10 cellular contexts compared by ENCODE assay signal in genomic region chr9:129696803-129697110, GRCh38. TPM values are rescaled to one million over a fixed set of nuclear protein-coding genes. Genes with fewer than 3 reads are reported as not detected.
DNase-seq lines count a peak whose midpoint lies in the region; TF ChIP-seq lines count a peak whose summit lies in the region.
"Had no signal": no experiment of that assay in that cellular context is flagged by ENCODE, and none has a peak within 500 bp of the region (broad histone marks: within the 10 kb centered on the region; RNA-seq: fewer than 3 reads in every experiment).

No MANE protein-coding gene starts in this region.

- no peak for DNase-seq in activated naive CD4-positive, alpha-beta T cell treated with anti-CD3 and anti-CD28 coated beads for 36 hours
- no peak for DNase-seq in activated naive CD4-positive, alpha-beta T cell treated with anti-CD3 and anti-CD28 coated beads, Interleukin-2, amount 50 U/mL, for 16 hours
- DNase-seq in brain microvascular endothelial cell (no peak), mesenchymal stem cell (no peak), tibial nerve (ENCODE audit: low spot score in 2 of 2) (no peak), substantia nigra (lab: John Stamatoyannopoulos, UW) (no peak), HK-2 (ENCODE audit: unreplicated experiment) (no peak), LoVo (ENCODE audit: low spot score) (no peak)
- DNase-seq: CD4-positive, alpha-beta memory T cell; NCI-H1092 had no signal

- no peaks in the 10 kb centered on the region for H3K36me3 Mint-ChIP-seq in activated naive CD4-positive, alpha-beta T cell treated with anti-CD3 and anti-CD28 coated beads for 36 hours (ENCODE audit: low read depth)
- H3K36me3 Mint-ChIP-seq: CD4-positive, alpha-beta memory T cell had no signal

- CTCF ChIA-PET in activated naive CD4-positive, alpha-beta T cell treated with anti-CD3 and anti-CD28 coated beads for 36 hours (lab: Charles Lee), result no interaction called here

- H2BK120ac ChIP-seq in mesenchymal stem cell (ENCODE audit: low read depth, low read length), result peak overlapping the region; percentile 71

- peak overlapping the region in 1 of 2 experiments; percentile 90 for H3K14ac ChIP-seq in mesenchymal stem cell (ENCODE audit: low read length in 2 of 2)

- peak overlapping the region; percentile 73 for H3K27ac ChIP-seq in brain microvascular endothelial cell
- H3K27ac ChIP-seq in mesenchymal stem cell (ENCODE audit: low read length, poor library complexity, severe bottlenecking), result no peak overlapping the region
- peak overlapping the region; percentile 59 to 84 (median 74) for H3K27ac ChIP-seq in tibial nerve
- H3K27ac ChIP-seq in substantia nigra (ENCODE audit: low read depth, low read length, poor library complexity, severe bottlenecking), result no peak overlapping the region

- peaks cover 5% of the 10 kb centered on the region for H3K4me1 Mint-ChIP-seq in activated naive CD4-positive, alpha-beta T cell treated with anti-CD3 and anti-CD28 coated beads for 36 hours (ENCODE audit: low read depth)

- H3K27me3 ChIP-seq in brain microvascular endothelial cell (replicated peaks) (peaks cover 2% of the 10 kb centered on the region), mesenchymal stem cell (ENCODE audit: control insufficient read depth in 1 of 2, insufficient read depth in 1 of 2, low read length in 2 of 2) (peaks cover 0 to 65% of the 10 kb centered on the region in 2 experiments), tibial nerve (peaks cover 0 to 38% of the 10 kb centered on the region in 2 donors)

- WGBS in mesenchymal stem cell, result 44% methylated on average over 17 of the region's 17 CpGs
- 23 to 30% methylated on average over 17 of the region's 17 CpGs for WGBS in tibial nerve, 2 donors

- peak overlapping the region; percentile 70 to 81 for H3K4ac ChIP-seq in mesenchymal stem cell (ENCODE audit: low read depth in 1 of 2, low read length in 2 of 2)

- peak overlapping the region; percentile 69 for H3K4me3 Mint-ChIP-seq in activated naive CD4-positive, alpha-beta T cell treated with anti-CD3 and anti-CD28 coated beads for 36 hours

- H3K4me3 ChIP-seq in brain microvascular endothelial cell (ENCODE audit: low read depth, low read length), result peak overlapping the region; percentile 45
- peak overlapping the region in 1 of 2 experiments; percentile 69 for H3K4me3 ChIP-seq in mesenchymal stem cell (ENCODE audit: insufficient read depth in 1 of 2, low read depth in 1 of 2, low read length in 2 of 2)
- H3K4me3 ChIP-seq in tibial nerve, result peak overlapping the region in 2 of 4 donors; percentile 33 to 57

- no peak for TF ChIP-seq CTCF in brain microvascular endothelial cell (IDR thresholded peaks at IDR 0.05; ENCODE audit: low read depth, low read length, missing control alignments)
- no peak for TF ChIP-seq CTCF in tibial nerve (IDR thresholded peaks at IDR 0.05)

- peak overlapping the region; percentile 88 to 92 for H2BK12ac ChIP-seq in mesenchymal stem cell (ENCODE audit: low read length in 2 of 2)

- TF ChIP-seq POLR2A in tibial nerve (IDR thresholded peaks at IDR 0.05), result no peak

- in situ Hi-C loops in brain microvascular endothelial cell (cut with HindIII; ENCODE audit: low pct_ligation_motif_present, low sequenced_read_pairs), result no loop called here

- no peaks in the 10 kb centered on the region for H3K9me3 ChIP-seq in mesenchymal stem cell (ENCODE audit: control insufficient read depth, low read length)
- no peaks in the 10 kb centered on the region for H3K9me3 ChIP-seq in tibial nerve

- peak overlapping the region; percentile 69 to 73 for H3K18ac ChIP-seq in mesenchymal stem cell (ENCODE audit: low read depth in 1 of 2, low read length in 2 of 2)

- H3K27ac Mint-ChIP-seq in activated naive CD4-positive, alpha-beta T cell treated with anti-CD3 and anti-CD28 coated beads for 36 hours, result peak overlapping the region; percentile 65
- H3K27ac Mint-ChIP-seq: CD4-positive, alpha-beta memory T cell had no signal

- H2BK15ac ChIP-seq in mesenchymal stem cell (ENCODE audit: low read depth, poor library complexity, severe bottlenecking), result peak overlapping the region; percentile 92

- H3K4me1 ChIP-seq in mesenchymal stem cell (ENCODE audit: control insufficient read depth, insufficient read depth, low read depth, low read length) (peaks cover 13% of the 10 kb centered on the region), tibial nerve (peaks cover 0 to 23% (median 0%) of the 10 kb centered on the region in 4 donors)

- H3K4me2 ChIP-seq in mesenchymal stem cell (ENCODE audit: low read length, poor library complexity, severe bottlenecking), result peak overlapping the region; percentile 79

- intact Hi-C loops in activated naive CD4-positive, alpha-beta T cell treated with anti-CD3 and anti-CD28 coated beads for 36 hours (cut with micrococcal nuclease), result no loop called here

- H2BK5ac ChIP-seq in mesenchymal stem cell (ENCODE audit: low read depth, low read length, poor library complexity, severe bottlenecking), result no peak overlapping the region

- H4K91ac ChIP-seq in mesenchymal stem cell (ENCODE audit: low read length), result peak overlapping the region; percentile 93

- no peak overlapping the region for H3K23ac ChIP-seq in mesenchymal stem cell (ENCODE audit: low read length in 2 of 2)

- H3K9ac ChIP-seq in mesenchymal stem cell (ENCODE audit: low read length), result peak overlapping the region; percentile 97

- peaks cover 2% of the 10 kb centered on the region for H3K9me3 Mint-ChIP-seq in activated naive CD4-positive, alpha-beta T cell treated with anti-CD3 and anti-CD28 coated beads for 36 hours
- H3K9me3 Mint-ChIP-seq: CD4-positive, alpha-beta memory T cell had no signal

- no peaks in the 10 kb centered on the region for H3K36me3 ChIP-seq in brain microvascular endothelial cell (replicated peaks)
- peaks cover 0 to 12% of the 10 kb centered on the region in 2 experiments for H3K36me3 ChIP-seq in mesenchymal stem cell (ENCODE audit: control insufficient read depth in 1 of 2, insufficient read depth in 2 of 2, low read depth in 1 of 2, low read length in 2 of 2)
- no peaks in the 10 kb centered on the region for H3K36me3 ChIP-seq in tibial nerve

- H4K8ac ChIP-seq in mesenchymal stem cell (ENCODE audit: low read length), result peak overlapping the region; percentile 98

- no peaks in the 10 kb centered on the region for H3K79me1 ChIP-seq in mesenchymal stem cell (replicated peaks; ENCODE audit: low read length, poor library complexity, severe bottlenecking)

- no peak overlapping the region for H2AK5ac ChIP-seq in mesenchymal stem cell (ENCODE audit: low read length, severe bottlenecking)

- TF ChIP-seq EP300 in tibial nerve (IDR thresholded peaks at IDR 0.05), result no peak

- H2AFZ ChIP-seq in mesenchymal stem cell (ENCODE audit: low read depth, low read length), result peak overlapping the region; percentile 32

- H3K27me3 Mint-ChIP-seq in activated naive CD4-positive, alpha-beta T cell treated with anti-CD3 and anti-CD28 coated beads for 36 hours (ENCODE audit: low read depth), result peaks cover 25% of the 10 kb centered on the region

RNA-seq across cellular contexts. Expression of gene PRRX2, which starts 31.3 kb away (rescaled TPM):
- total RNA-seq in activated naive CD4-positive, alpha-beta T cell treated with anti-CD3 and anti-CD28 coated beads for 36 hours, result under 1 TPM; 0.69 to 0.83 TPM
- polyA plus RNA-seq in mesenchymal stem cell (2013, experiment 1 of 2), result 19.5 TPM
- polyA plus RNA-seq in mesenchymal stem cell (2013, experiment 2 of 2), result 20.1 TPM
- 10 to 100 TPM in 3 of 4 donors, 1 to 10 TPM in 1; 9.6 to 32.1 (median 14.9) TPM for total RNA-seq in tibial nerve
- total RNA-seq: CD4-positive, alpha-beta memory T cell had no signal
- polyA plus RNA-seq: CD4-positive, alpha-beta memory T cell had no signal

RNA-seq across cellular contexts. Expression of gene ASB6, which starts 54.8 kb away (rescaled TPM):
- 10 to 100 TPM; 13.0 to 13.8 TPM for total RNA-seq in activated naive CD4-positive, alpha-beta T cell treated with anti-CD3 and anti-CD28 coated beads for 36 hours
- 11.6 TPM for polyA plus RNA-seq in mesenchymal stem cell (2013, experiment 1 of 2)
- 11.6 TPM for polyA plus RNA-seq in mesenchymal stem cell (2013, experiment 2 of 2)
- total RNA-seq in tibial nerve, result 10 to 100 TPM; 14.9 to 25.5 (median 22.4) TPM

RNA-seq across cellular contexts. Expression of gene PTGES, which starts 56.1 kb away (rescaled TPM):
- under 1 TPM; 0.31 to 0.44 TPM for total RNA-seq in activated naive CD4-positive, alpha-beta T cell treated with anti-CD3 and anti-CD28 coated beads for 36 hours
- polyA plus RNA-seq in mesenchymal stem cell (2013, experiment 1 of 2), result 9.1 TPM
- 8.7 TPM for polyA plus RNA-seq in mesenchymal stem cell (2013, experiment 2 of 2)
- total RNA-seq in tibial nerve, result 10 to 100 TPM; 14.7 to 33.0 (median 25.7) TPM
- total RNA-seq: CD4-positive, alpha-beta memory T cell had no signal
- polyA plus RNA-seq: CD4-positive, alpha-beta memory T cell had no signal

Comparison
In these comparisons a context has a peak if more than half of its experiments do, and no peak if none do; other contexts are left out.
1. H3K27ac ChIP-seq: peak in brain microvascular endothelial cell (single experiment) and tibial nerve (4 of 4); none in mesenchymal stem cell (single experiment) and substantia nigra (single experiment).
2. RNA of gene PRRX2, which starts 31.3 kb away (total RNA-seq): 9.6 to 32.1 TPM in tibial nerve; 0.69 to 0.83 TPM in activated naive CD4-positive, alpha-beta T cell treated with anti-CD3 and anti-CD28 coated beads for 36 hours; every median in the first group is over 4 times any median in the second.
3. RNA of gene PTGES, which starts 56.1 kb away (total RNA-seq): 14.7 to 33.0 TPM in tibial nerve; 0.31 to 0.44 TPM in activated naive CD4-positive, alpha-beta T cell treated with anti-CD3 and anti-CD28 coated beads for 36 hours; every median in the first group is over 10 times any median in the second.